ENCODE assay signal across 1 cellular context in the genomic region with DNA sequence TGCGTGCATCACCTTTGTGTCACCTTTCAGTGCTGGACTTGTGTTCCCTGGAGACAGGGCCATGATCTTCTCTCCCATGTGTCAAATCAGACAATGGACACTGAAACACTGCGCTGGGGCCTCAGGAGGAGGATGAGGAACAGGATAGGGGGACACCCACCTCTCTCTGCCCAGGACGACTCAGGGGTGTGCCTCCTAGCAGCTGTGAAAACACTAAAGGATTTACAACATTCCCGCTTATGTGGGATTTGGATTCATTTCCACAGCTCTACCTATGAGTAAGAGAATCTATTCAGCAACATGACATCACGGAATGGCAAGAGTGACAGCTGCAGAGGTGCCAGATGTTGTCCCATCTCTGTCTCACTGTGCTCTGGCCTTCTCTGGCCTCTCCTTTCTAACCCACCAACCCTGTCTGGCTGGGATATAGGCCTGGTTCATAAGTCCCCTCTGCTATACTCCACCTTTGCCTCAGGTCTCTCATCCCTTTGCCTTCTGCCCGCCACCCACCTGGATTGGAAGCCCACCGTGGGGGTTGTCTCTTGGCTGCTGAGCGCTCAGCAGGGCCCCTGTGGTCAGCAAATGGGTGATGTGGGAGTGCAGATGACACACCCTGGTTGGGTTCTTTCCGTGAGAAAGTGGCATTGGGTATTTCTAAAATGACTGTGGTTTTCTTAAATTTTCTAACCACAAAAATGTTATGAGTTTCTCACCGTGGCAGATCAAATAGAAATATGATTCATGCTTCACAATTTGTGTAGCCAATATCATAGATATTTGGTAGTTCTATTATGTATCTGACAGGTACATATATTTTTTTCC.
TF ChIP-seq lines count a peak whose summit lies in the region.

No MANE protein-coding gene starts in this region.

TF ChIP-seq in SK-N-SH treated with all-trans-retinoic acid at 6 μM for 48 hours, 23 proteins besides CTCF, POLR2A, EP300 and RAD21 (continued from another document):
- TF ChIP-seq, protein P1, sequence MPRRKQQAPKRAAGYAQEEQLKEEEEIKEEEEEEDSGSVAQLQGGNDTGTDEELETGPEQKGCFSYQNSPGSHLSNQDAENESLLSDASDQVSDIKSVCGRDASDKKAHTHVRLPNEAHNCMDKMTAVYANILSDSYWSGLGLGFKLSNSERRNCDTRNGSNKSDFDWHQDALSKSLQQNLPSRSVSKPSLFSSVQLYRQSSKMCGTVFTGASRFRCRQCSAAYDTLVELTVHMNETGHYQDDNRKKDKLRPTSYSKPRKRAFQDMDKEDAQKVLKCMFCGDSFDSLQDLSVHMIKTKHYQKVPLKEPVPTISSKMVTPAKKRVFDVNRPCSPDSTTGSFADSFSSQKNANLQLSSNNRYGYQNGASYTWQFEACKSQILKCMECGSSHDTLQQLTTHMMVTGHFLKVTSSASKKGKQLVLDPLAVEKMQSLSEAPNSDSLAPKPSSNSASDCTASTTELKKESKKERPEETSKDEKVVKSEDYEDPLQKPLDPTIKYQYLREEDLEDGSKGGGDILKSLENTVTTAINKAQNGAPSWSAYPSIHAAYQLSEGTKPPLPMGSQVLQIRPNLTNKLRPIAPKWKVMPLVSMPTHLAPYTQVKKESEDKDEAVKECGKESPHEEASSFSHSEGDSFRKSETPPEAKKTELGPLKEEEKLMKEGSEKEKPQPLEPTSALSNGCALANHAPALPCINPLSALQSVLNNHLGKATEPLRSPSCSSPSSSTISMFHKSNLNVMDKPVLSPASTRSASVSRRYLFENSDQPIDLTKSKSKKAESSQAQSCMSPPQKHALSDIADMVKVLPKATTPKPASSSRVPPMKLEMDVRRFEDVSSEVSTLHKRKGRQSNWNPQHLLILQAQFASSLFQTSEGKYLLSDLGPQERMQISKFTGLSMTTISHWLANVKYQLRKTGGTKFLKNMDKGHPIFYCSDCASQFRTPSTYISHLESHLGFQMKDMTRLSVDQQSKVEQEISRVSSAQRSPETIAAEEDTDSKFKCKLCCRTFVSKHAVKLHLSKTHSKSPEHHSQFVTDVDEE (CRISPR knock-in tag; IDR thresholded peaks at IDR 0.05) = no peak
- TF ChIP-seq ISL1 (CRISPR knock-in tag; IDR thresholded peaks at IDR 0.05) (no peak), ZNF8 (CRISPR knock-in tag; IDR thresholded peaks at IDR 0.05) (no peak), ZFP3 (CRISPR knock-in tag; IDR thresholded peaks at IDR 0.05) (no peak)
TF ChIP-seq in SK-N-SH treated with all-trans-retinoic acid at 6 μM for 48 hours: peak in this region for 0.
